In genomic region chr16:1772908-1773702, GRCh38 we compare ENCODE assay signal across 1 cellular context.
TF ChIP-seq lines count a peak whose summit lies in the region.

Gene MRPS34, minus strand, starts transcription at chr16:1773134. Its CDS starts 15 bp downstream, at chr16:1773119.

TF ChIP-seq in K562, 482 proteins besides CTCF, POLR2A, EP300 and RAD21 (continued from another document and continues in another):
- peak; percentile 87; the same call in 1 of the 2 replicates for TF ChIP-seq HMGXB4 (CRISPR knock-in tag; IDR thresholded peaks at IDR 0.05)
- peak; percentile 90 to 97 for TF ChIP-seq MAZ (CRISPR knock-in tag; conservative IDR thresholded peaks at IDR 0.05 in 1 of 2, IDR thresholded peaks at IDR 0.05 in 1 of 2)
- peak; percentile 41; the same call in 1 of the 2 replicates for TF ChIP-seq ESRRA (IDR thresholded peaks at IDR 0.05; ENCODE audit: borderline replicate concordance, low read depth)
- peak in 1 of 2 experiments; percentile 22; a peak in 1 of 4 replicates for TF ChIP-seq SRF (CRISPR knock-in tag; IDR thresholded peaks at IDR 0.05)
- TF ChIP-seq TAF1 (IDR thresholded peaks at IDR 0.05; ENCODE audit: control insufficient read depth, extremely low read depth, insufficient read depth, low read length, severe bottlenecking) = peak; percentile 94
- peak; percentile 89 for TF ChIP-seq MYC (IDR thresholded peaks at IDR 0.05; ENCODE audit: low read depth, low read length)
- no peak; the same call in 1 of the 2 replicates for TF ChIP-seq MYC (CRISPR knock-in tag; IDR thresholded peaks at IDR 0.05; ENCODE audit: borderline replicate concordance, low read depth)
- peak; percentile 70 for TF ChIP-seq FIP1L1 (IDR thresholded peaks at IDR 0.05; ENCODE audit: low read depth, low read length, poor library complexity, severe bottlenecking)
- TF ChIP-seq PHF21A (IDR thresholded peaks at IDR 0.05; ENCODE audit: borderline replicate concordance, low read depth) = no peak
- no peak for TF ChIP-seq KAT2B (IDR thresholded peaks at IDR 0.05; ENCODE audit: low read depth, low read length)
- no peak for TF ChIP-seq SMARCA5 (IDR thresholded peaks at IDR 0.05)
- TF ChIP-seq HCFC1 (IDR thresholded peaks at IDR 0.05; ENCODE audit: low read depth, low read length) = peak; percentile 82
- TF ChIP-seq PRDM10 (IDR thresholded peaks at IDR 0.05; ENCODE audit: partially characterized antibody) = peak; percentile 14
- no peak; the same call in 1 of the 2 replicates for TF ChIP-seq HNRNPL (IDR thresholded peaks at IDR 0.05; ENCODE audit: low read depth, low read length)
- peak; percentile 56 for TF ChIP-seq NFIC (IDR thresholded peaks at IDR 0.05)
- TF ChIP-seq PCBP2 (IDR thresholded peaks at IDR 0.05; ENCODE audit: low read depth, low read length, poor library complexity, severe bottlenecking) = peak; percentile 13
- peak; percentile 40 for TF ChIP-seq ATF7 (IDR thresholded peaks at IDR 0.05)
- TF ChIP-seq STAT6 (CRISPR knock-in tag; IDR thresholded peaks at IDR 0.05) = 0 out of 2 replicates have a peak, but pooled peaks have one; percentile 5
- no peak for TF ChIP-seq ZNF280A (IDR thresholded peaks at IDR 0.05; ENCODE audit: low read depth, partially characterized antibody)
- TF ChIP-seq VEZF1 (CRISPR knock-in tag; IDR thresholded peaks at IDR 0.05) = peak; percentile 61
- TF ChIP-seq ZBTB9 (CRISPR knock-in tag; IDR thresholded peaks at IDR 0.05) = peak; percentile 66; the same call in 1 of the 2 replicates
- TF ChIP-seq E2F6 (IDR thresholded peaks at IDR 0.05; ENCODE audit: borderline replicate concordance in 1 of 2, extremely low read depth in 1 of 2, insufficient read depth in 1 of 2, insufficient read length in 1 of 2, low read depth in 1 of 2, low read length in 1 of 2, poor library complexity in 1 of 2, severe bottlenecking in 1 of 2) = peak; percentile 76 to 97
- TF ChIP-seq FOXM1 (IDR thresholded peaks at IDR 0.05; ENCODE audit: low read depth) = no peak
- peak; percentile 20; the same call in 1 of the 2 replicates for TF ChIP-seq FOXM1 (CRISPR knock-in tag; IDR thresholded peaks at IDR 0.05; ENCODE audit: low read depth)
- no peak for TF ChIP-seq ZC3H4 (CRISPR knock-in tag; IDR thresholded peaks at IDR 0.05; ENCODE audit: borderline replicate concordance)
- TF ChIP-seq TCF3 (CRISPR knock-in tag; IDR thresholded peaks at IDR 0.05) = peak; percentile 23
- peak; percentile 85 for TF ChIP-seq E2F3 (CRISPR knock-in tag; IDR thresholded peaks at IDR 0.05)
- peak; percentile 34 for TF ChIP-seq SAP30 (IDR thresholded peaks at IDR 0.05; ENCODE audit: borderline replicate concordance, insufficient read depth, low read depth, low read length, poor library complexity, severe bottlenecking)
- TF ChIP-seq ZNF263 (CRISPR knock-in tag; IDR thresholded peaks at IDR 0.05; ENCODE audit: borderline replicate concordance) = 0 out of 2 replicates have a peak, but pooled peaks have one; percentile 24
- 0 out of 2 replicates have a peak, but pooled peaks have one; percentile 46 for TF ChIP-seq ZBTB17 (CRISPR knock-in tag; IDR thresholded peaks at IDR 0.05)
- peak in 1 of 2 experiments; percentile 94; a peak in 2 of 4 replicates for TF ChIP-seq KDM4B (IDR thresholded peaks at IDR 0.05; ENCODE audit: borderline replicate concordance in 2 of 2, low read depth in 1 of 2)
- 0 out of 2 replicates have a peak, but pooled peaks have one; percentile 6 for TF ChIP-seq FOSL1 (tag; conservative IDR thresholded peaks at IDR 0.05)
- peak; percentile 84 for TF ChIP-seq CREM (IDR thresholded peaks at IDR 0.05; ENCODE audit: low read depth)
- no peak for TF ChIP-seq TCFL5 (CRISPR knock-in tag; conservative IDR thresholded peaks at IDR 0.05)
- no peak for TF ChIP-seq CCAR2 (IDR thresholded peaks at IDR 0.05; ENCODE audit: low read depth, low read length)
- TF ChIP-seq L3MBTL2 (IDR thresholded peaks at IDR 0.05) = peak; percentile 81; the same call in 1 of the 2 replicates
- peak; percentile 39 for TF ChIP-seq POU5F1 (IDR thresholded peaks at IDR 0.05; ENCODE audit: borderline replicate concordance, low read depth, low read length, partially characterized antibody)
- TF ChIP-seq ZNF324 (CRISPR knock-in tag; IDR thresholded peaks at IDR 0.05) = peak; percentile 57; the same call in 1 of the 2 replicates
- no peak for TF ChIP-seq LARP7 (IDR thresholded peaks at IDR 0.05)
- TF ChIP-seq CCNT2 (IDR thresholded peaks at IDR 0.05; ENCODE audit: borderline replicate concordance, extremely low read depth, insufficient read length, low read depth, low read length) = peak; percentile 67
- TF ChIP-seq KLF13 (tag; IDR thresholded peaks at IDR 0.05; ENCODE audit: borderline replicate concordance, low read depth) = peak; percentile 86
- no peak for TF ChIP-seq POLR3G (IDR thresholded peaks at IDR 0.05; ENCODE audit: extremely low read depth, insufficient read length, insufficient replicate concordance)
- TF ChIP-seq TEAD2 (tag; IDR thresholded peaks at IDR 0.05) = no peak
- TF ChIP-seq ETS2 (tag; IDR thresholded peaks at IDR 0.05; ENCODE audit: borderline replicate concordance, poor library complexity, severe bottlenecking) = no peak
- TF ChIP-seq RCOR1 (IDR thresholded peaks at IDR 0.05; ENCODE audit: borderline replicate concordance in 1 of 2, low read depth in 2 of 2, low read length in 2 of 2) = no peak
- TF ChIP-seq ELK3 (CRISPR knock-in tag; IDR thresholded peaks at IDR 0.05) = no peak
- TF ChIP-seq POLR2AphosphoS5 (IDR thresholded peaks at IDR 0.05; ENCODE audit: control insufficient read depth, insufficient read depth, low read depth, low read length) = peak; percentile 66; the same call in 1 of the 2 replicates
- TF ChIP-seq RBM15 (IDR thresholded peaks at IDR 0.05; ENCODE audit: insufficient read depth, low read length) = no peak
- TF ChIP-seq POLR2B (IDR thresholded peaks at IDR 0.05; ENCODE audit: low read depth, partially characterized antibody) = peak; percentile 70
- peak; percentile 94 for TF ChIP-seq ELF2 (CRISPR knock-in tag; IDR thresholded peaks at IDR 0.05)
- TF ChIP-seq POLR2G (IDR thresholded peaks at IDR 0.05; ENCODE audit: low read depth, low read length) = peak; percentile 90
- TF ChIP-seq SUPT5H (IDR thresholded peaks at IDR 0.05) = peak; percentile 86
